ENCODE assay signal across 1 cellular context in genomic region chr6:54308240-54308639, GRCh38.
TF ChIP-seq lines count a peak whose summit lies in the region.

Gene TINAG (plus strand): TSS chr6:54308441. CDS start chr6:54308551, 110 bp downstream.

TF ChIP-seq in H1, 55 proteins besides CTCF, POLR2A, EP300 and RAD21:
- TF ChIP-seq CHD7 (IDR thresholded peaks at IDR 0.05; ENCODE audit: insufficient replicate concordance, low read length), result no peak
